9 cellular contexts compared by ENCODE assay signal in the genomic region with DNA sequence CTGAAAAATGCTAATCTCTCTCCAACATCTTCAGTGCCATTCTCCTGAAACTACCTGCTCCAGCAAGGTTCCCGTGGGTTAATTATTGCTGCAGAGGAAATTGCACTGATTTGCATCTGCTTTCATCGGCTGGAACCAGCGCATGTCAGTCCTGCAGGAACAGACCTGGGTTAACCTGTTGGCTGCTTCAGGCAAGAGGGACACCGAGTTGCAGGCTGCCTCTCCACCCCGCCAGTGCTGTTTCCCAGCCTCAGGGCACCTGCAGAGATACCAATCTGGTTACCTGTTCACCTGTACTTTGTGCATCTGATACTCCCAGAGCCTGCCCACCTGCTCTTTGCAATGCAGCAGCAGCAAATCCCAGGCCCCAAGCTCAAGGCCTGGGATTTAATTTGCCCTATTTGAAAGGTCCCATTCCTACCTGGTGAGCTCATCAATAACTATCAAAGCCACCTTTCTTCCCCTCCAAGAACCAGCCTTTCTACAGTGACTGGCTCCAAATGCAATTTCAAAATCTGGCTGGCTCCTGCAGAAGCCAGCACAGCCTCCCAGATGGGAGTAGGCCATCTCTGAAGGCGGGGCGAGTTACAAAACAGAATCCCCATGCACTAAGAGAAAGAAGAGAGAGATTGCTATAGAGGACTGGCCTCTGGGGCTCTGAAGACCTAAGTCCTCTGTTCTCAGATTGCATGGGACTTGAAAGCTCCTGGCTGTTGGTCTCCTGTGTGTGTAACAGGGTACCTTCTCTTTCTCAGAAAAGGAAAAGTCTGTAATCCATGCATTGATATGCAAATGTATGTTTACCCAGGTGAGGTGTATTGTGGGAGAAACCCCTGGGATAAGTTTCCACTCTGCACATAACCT.
A peak's percentile ranks its signal among the peaks of the same experiment; 100 is the strongest.
DNase-seq lines count a peak whose midpoint lies in the region; ATAC-seq and TF ChIP-seq lines count a peak whose summit lies in the region.
"Had no signal": no experiment of that assay in that cellular context is flagged by ENCODE, and none has a peak within 500 bp of the region (broad histone marks: within the 10 kb centered on the region; RNA-seq: fewer than 3 reads in every experiment).

No MANE protein-coding gene starts in this region.

- BruUV-seq in Calu3 (replicated peaks; lab: Mats Ljungman, UMichigan): no TSS peak

- H3K27me3 Mint-ChIP-seq in Calu3 (ENCODE audit: unreplicated experiment) (no peaks in the 10 kb centered on the region), nephron (ENCODE audit: low read depth) (peaks cover 10% of the 10 kb centered on the region)

- H3K4me1 Mint-ChIP-seq in Calu3 (ENCODE audit: low read depth, unreplicated experiment): peaks cover 70% of the 10 kb centered on the region
- peaks cover 47% of the 10 kb centered on the region for H3K4me1 Mint-ChIP-seq in nephron

- no peak overlapping the region for H3K4me3 ChIP-seq in epithelial cell of esophagus (ENCODE audit: low read length)

- DNase-seq in Calu3 (peak; percentile 74), NCI-H2171 treated with DMSO at 0.1 percent for 48 hours (lab: John Stamatoyannopoulos, UW) (peak; percentile 78), epithelial cell of esophagus (ENCODE audit: low read depth) (peak; percentile 78), activated T-cell treated with anti-CD3 and anti-CD28 coated beads for 4 hours (no peak)
- DNase-seq in stimulated activated naive CD4-positive, alpha-beta T cell treated with Interleukin-2 at 50 U/mL for 16 hours (lab: John Stamatoyannopoulos, UW): no peak
- DNase-seq: SHP77 treated with DMSO at 0.1 percent for 48 hours had no signal

- H3K9me3 Mint-ChIP-seq in Calu3 (ENCODE audit: low read depth, unreplicated experiment): no peaks in the 10 kb centered on the region
- H3K9me3 Mint-ChIP-seq in nephron: no peaks in the 10 kb centered on the region

- H3K27ac Mint-ChIP-seq in Calu3 (ENCODE audit: unreplicated experiment) (peak overlapping the region; percentile 85), nephron (peak overlapping the region; percentile 89 to 97 (median 95))

- H3K36me3 Mint-ChIP-seq in Calu3 (ENCODE audit: insufficient read depth, unreplicated experiment) (peaks cover 8% of the 10 kb centered on the region), nephron (ENCODE audit: low read depth) (no peaks in the 10 kb centered on the region)

- CTCF ChIA-PET in Calu3 (lab: Charles Lee): interaction anchor here (0.7 to 1.3 kb wide), 4 partner anchors 19 to 448 kb away, joined by 4 read pairs; no protein-coding TSS in a partner anchor

- TF ChIP-seq CTCF in Calu3 (IDR thresholded peaks at IDR 0.05; ENCODE audit: unreplicated experiment) (no peak), epithelial cell of esophagus (IDR thresholded peaks at IDR 0.05; ENCODE audit: insufficient read depth, low read depth, low read length, missing control alignments) (no peak), nephron (IDR thresholded peaks at IDR 0.05; ENCODE audit: unreplicated experiment in 3 of 3) (no peak)

- H3K4me3 Mint-ChIP-seq in Calu3 (ENCODE audit: low read depth, unreplicated experiment): peak overlapping the region; percentile 25
- H3K4me3 Mint-ChIP-seq in nephron: no peak overlapping the region

- ATAC-seq in HG03280 (IDR thresholded peaks at IDR 0.05; ENCODE audit: unreplicated experiment): no peak
- no peak for ATAC-seq in HG02852 (IDR thresholded peaks at IDR 0.05; ENCODE audit: unreplicated experiment)

- intact Hi-C loops in Calu3 (cut with micrococcal nuclease; ENCODE audit: unreplicated experiment): loop anchor here (5.0 kb wide), 1 partner anchor 34 kb away; no protein-coding TSS in a partner anchor

Comparison
In these comparisons a context has a peak if more than half of its experiments do, and no peak if none do; other contexts are left out.
1. DNase-seq: peak in Calu3 (single experiment), NCI-H2171 treated with DMSO at 0.1 percent for 48 hours (single experiment) and epithelial cell of esophagus (single experiment); none in activated T-cell treated with anti-CD3 and anti-CD28 coated beads for 4 hours (single experiment) and stimulated activated naive CD4-positive, alpha-beta T cell treated with Interleukin-2 at 50 U/mL for 16 hours (single experiment).